ENCODE assay signal across 22 cellular contexts in genomic region chr5:10655686-10656075, GRCh38.
DNase-seq lines count a peak whose midpoint lies in the region; ATAC-seq and TF ChIP-seq lines count a peak whose summit lies in the region.
"Had no signal": no experiment of that assay in that cellular context is flagged by ENCODE, and none has a peak within 500 bp of the region (broad histone marks: within the 10 kb centered on the region; RNA-seq: fewer than 3 reads in every experiment).

No MANE protein-coding gene starts in this region.

- peak overlapping the region; percentile 29 for H3K4me3 ChIP-seq in BE2C (ENCODE audit: low read depth, low read length)
- no peak overlapping the region for H3K4me3 ChIP-seq in H7 (ENCODE audit: insufficient read depth, low read depth, low read length)
- H3K4me3 ChIP-seq: ascending aorta, coronary artery, GM12878, lower lobe of right lung, SJSA1, skin epidermis had no signal

- DNase-seq in BE2C (no peak), H7 (peak; percentile 73), posterior vena cava (ENCODE audit: low spot score) (peak; percentile 46), sciatic nerve (ENCODE audit: low spot score) (no peak)
- DNase-seq in activated CD4-positive, alpha-beta memory T cell treated with anti-CD3 and anti-CD28 coated beads, Interleukin-2, amount 10 ng/mL, durations not matched to agents 7 days and 5 days, result no peak
- DNase-seq: activated CD4-positive, alpha-beta T cell treated with anti-CD3 and anti-CD28 coated beads, Interleukin-2, amount 50 U/mL, for 1 hour; activated T-cell treated with anti-CD3 and anti-CD28 coated beads, Interleukin-2, amount 50 U/mL, for 4 hours; CD8-positive, alpha-beta T cell; effector CD8-positive, alpha-beta T cell; hypothalamus; lower lobe of right lung; NCI-H748 treated with DMSO at 0.1 percent for 48 hours; stimulated activated naive CD4-positive, alpha-beta T cell treated with Interleukin-2 at 50 U/mL for 16 hours had no signal

- TF ChIP-seq CTCF in BE2C (IDR thresholded peaks at IDR 0.05; ENCODE audit: low read depth, low read length) (no peak), VCaP (conservative IDR thresholded peaks at IDR 0.05) (no peak)

- intact Hi-C loops in posterior vena cava (cut with DNase I), result no loop called here
- intact Hi-C loops in sciatic nerve (cut with DNase I), result no loop called here

- no peaks in the 10 kb centered on the region for H3K36me3 ChIP-seq in BE2C
- no peaks in the 10 kb centered on the region for H3K36me3 ChIP-seq in H7 (replicated peaks; ENCODE audit: control insufficient read depth, insufficient read depth, low read length)
- H3K36me3 ChIP-seq: lower lobe of right lung had no signal

- peaks cover 3% of the 10 kb centered on the region for H3K9me3 Mint-ChIP-seq in activated CD4-positive, alpha-beta memory T cell treated with anti-CD3 and anti-CD28 coated beads, Interleukin-2, amount 10 ng/mL, durations not matched to agents 7 days and 5 days
- H3K9me3 Mint-ChIP-seq: activated T-cell treated with anti-CD3 and anti-CD28 coated beads, Interleukin-2, amount 50 U/mL, for 4 hours; nephron had no signal

- CTCF ChIA-PET in activated CD4-positive, alpha-beta memory T cell treated with anti-CD3 and anti-CD28 coated beads, Interleukin-2, amount 10 ng/mL, durations not matched to agents 7 days and 5 days (lab: Charles Lee), result no interaction called here

- H3K4me1 Mint-ChIP-seq in activated CD4-positive, alpha-beta memory T cell treated with anti-CD3 and anti-CD28 coated beads, Interleukin-2, amount 10 ng/mL, durations not matched to agents 7 days and 5 days, result no peaks in the 10 kb centered on the region

- H3K36me3 Mint-ChIP-seq in activated CD4-positive, alpha-beta memory T cell treated with anti-CD3 and anti-CD28 coated beads, Interleukin-2, amount 10 ng/mL, durations not matched to agents 7 days and 5 days (ENCODE audit: low read depth), result no peaks in the 10 kb centered on the region
- H3K36me3 Mint-ChIP-seq: CD8-positive, alpha-beta T cell had no signal

- no peaks in the 10 kb centered on the region for H3K9me3 ChIP-seq in BE2C
- H3K9me3 ChIP-seq: ascending aorta, lower lobe of right lung, SJSA1 had no signal

- no peaks in the 10 kb centered on the region for H3K27me3 ChIP-seq in BE2C
- H3K27me3 ChIP-seq in H7 (ENCODE audit: control insufficient read depth, insufficient read depth, low read length), result no peaks in the 10 kb centered on the region
- H3K27me3 ChIP-seq: ascending aorta, SJSA1 had no signal

- POLR2A ChIA-PET in activated CD4-positive, alpha-beta memory T cell treated with anti-CD3 and anti-CD28 coated beads, Interleukin-2, amount 10 ng/mL, durations not matched to agents 7 days and 5 days (lab: Charles Lee), result no interaction called here

- no peaks in the 10 kb centered on the region for H3K27me3 Mint-ChIP-seq in activated CD4-positive, alpha-beta memory T cell treated with anti-CD3 and anti-CD28 coated beads, Interleukin-2, amount 10 ng/mL, durations not matched to agents 7 days and 5 days

- no peak for ATAC-seq in sciatic nerve
- ATAC-seq in HG03354 (IDR thresholded peaks at IDR 0.05; ENCODE audit: poor library complexity, severe bottlenecking, unreplicated experiment), result no peak
- ATAC-seq: activated T-cell treated with anti-CD3 and anti-CD28 coated beads, Interleukin-2, amount 50 U/mL, for 4 hours; CD8-positive, alpha-beta T cell; lower lobe of right lung had no signal

- H3K27ac Mint-ChIP-seq in activated CD4-positive, alpha-beta memory T cell treated with anti-CD3 and anti-CD28 coated beads, Interleukin-2, amount 10 ng/mL, durations not matched to agents 7 days and 5 days, result no peak overlapping the region
- H3K27ac Mint-ChIP-seq: CD8-positive, alpha-beta T cell had no signal

- H3K4me1 ChIP-seq in BE2C, result peaks cover 15% of the 10 kb centered on the region
- H3K4me1 ChIP-seq: ascending aorta, lower lobe of right lung, SJSA1 had no signal

- peak overlapping the region; percentile 33 for H3K27ac ChIP-seq in VCaP
- H3K27ac ChIP-seq: ascending aorta, coronary artery, epithelial cell of prostate, lower lobe of right lung, SJSA1, skin epidermis had no signal

- H3K4me3 Mint-ChIP-seq in activated CD4-positive, alpha-beta memory T cell treated with anti-CD3 and anti-CD28 coated beads, Interleukin-2, amount 10 ng/mL, durations not matched to agents 7 days and 5 days, result no peak overlapping the region
- H3K4me3 Mint-ChIP-seq: activated T-cell treated with anti-CD3 and anti-CD28 coated beads, Interleukin-2, amount 50 U/mL, for 4 hours; CD8-positive, alpha-beta T cell; nephron had no signal

Comparison
In these comparisons a context has a peak if more than half of its experiments do, and no peak if none do; other contexts are left out.
1. DNase-seq: peak in H7 (single experiment) and posterior vena cava (single experiment); none in BE2C (single experiment), activated CD4-positive, alpha-beta memory T cell treated with anti-CD3 and anti-CD28 coated beads, Interleukin-2, amount 10 ng/mL, durations not matched to agents 7 days and 5 days (single experiment) and sciatic nerve (single experiment).